In genomic region chr1:5648410-5649165, GRCh38 we compare ENCODE assay signal across 1 cellular context.
TF ChIP-seq lines count a peak whose summit lies in the region.

No MANE protein-coding gene starts in this region.

TF ChIP-seq in SK-N-SH treated with all-trans-retinoic acid at 6 μM for 48 hours, 23 proteins besides CTCF, POLR2A, EP300 and RAD21 (continued from another document):
- TF ChIP-seq, protein P1, sequence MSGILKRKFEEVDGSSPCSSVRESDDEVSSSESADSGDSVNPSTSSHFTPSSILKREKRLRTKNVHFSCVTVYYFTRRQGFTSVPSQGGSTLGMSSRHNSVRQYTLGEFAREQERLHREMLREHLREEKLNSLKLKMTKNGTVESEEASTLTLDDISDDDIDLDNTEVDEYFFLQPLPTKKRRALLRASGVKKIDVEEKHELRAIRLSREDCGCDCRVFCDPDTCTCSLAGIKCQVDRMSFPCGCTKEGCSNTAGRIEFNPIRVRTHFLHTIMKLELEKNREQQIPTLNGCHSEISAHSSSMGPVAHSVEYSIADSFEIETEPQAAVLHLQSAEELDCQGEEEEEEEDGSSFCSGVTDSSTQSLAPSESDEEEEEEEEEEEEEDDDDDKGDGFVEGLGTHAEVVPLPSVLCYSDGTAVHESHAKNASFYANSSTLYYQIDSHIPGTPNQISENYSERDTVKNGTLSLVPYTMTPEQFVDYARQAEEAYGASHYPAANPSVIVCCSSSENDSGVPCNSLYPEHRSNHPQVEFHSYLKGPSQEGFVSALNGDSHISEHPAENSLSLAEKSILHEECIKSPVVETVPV (CRISPR knock-in tag; IDR thresholded peaks at IDR 0.05), result no peak
- TF ChIP-seq RARB (CRISPR knock-in tag; IDR thresholded peaks at IDR 0.05), result no peak
- TF ChIP-seq PPARA (CRISPR knock-in tag; IDR thresholded peaks at IDR 0.05; ENCODE audit: borderline replicate concordance), result no peak
- no peak for TF ChIP-seq CSDC2 (CRISPR knock-in tag; IDR thresholded peaks at IDR 0.05)
- TF ChIP-seq ZNF565 (CRISPR knock-in tag; conservative IDR thresholded peaks at IDR 0.05; ENCODE audit: low read depth), result no peak
- TF ChIP-seq ISL1 (CRISPR knock-in tag; IDR thresholded peaks at IDR 0.05), result no peak
